8 cellular contexts compared by ENCODE assay signal in the genomic region with DNA sequence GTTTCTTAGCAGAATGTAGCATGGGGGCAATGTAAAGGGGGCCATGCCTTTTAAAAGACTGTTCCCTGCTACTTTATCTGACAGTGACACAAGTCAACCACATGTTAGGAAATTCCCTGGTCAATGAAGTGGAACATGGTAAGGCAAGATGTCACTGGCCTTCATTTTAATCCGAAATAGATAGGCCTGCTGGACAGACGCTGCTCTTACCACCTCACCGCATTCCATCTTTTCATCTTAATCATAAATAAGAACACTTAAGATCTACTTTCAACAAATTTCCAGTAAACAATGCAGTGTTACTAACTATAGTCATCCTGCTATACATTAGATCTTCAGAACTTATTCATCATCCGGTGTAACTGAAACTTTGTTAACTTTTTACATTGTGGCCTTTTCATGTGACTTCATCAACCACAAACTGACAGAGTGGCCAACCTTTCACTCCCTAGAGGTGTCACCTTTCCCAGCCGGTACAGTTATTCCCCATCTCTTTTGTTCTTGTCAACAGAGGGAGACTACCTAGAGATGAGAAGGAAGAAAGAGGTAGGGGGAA. TPM values are rescaled to one million over a fixed set of nuclear protein-coding genes. Genes with fewer than 3 reads are reported as not detected.
A peak's percentile ranks its signal among the peaks of the same experiment; 100 is the strongest.
DNase-seq lines count a peak whose midpoint lies in the region; ATAC-seq, FAIRE-seq and TF ChIP-seq lines count a peak whose summit lies in the region.

No MANE protein-coding gene starts in this region.

- no peak for TF ChIP-seq POLR2A in heart left ventricle (IDR thresholded peaks at IDR 0.05)

- intact Hi-C loops in heart left ventricle (cut with DNase I), result no loop called here

- no peak overlapping the region for H3K27ac Mint-ChIP-seq in osteocyte (ENCODE audit: unreplicated experiment)

- H3K27me3 ChIP-seq in bronchial epithelial cell (ENCODE audit: control insufficient read depth, insufficient read depth, low read length), result no peaks in the 10 kb centered on the region
- no peaks in the 10 kb centered on the region for H3K27me3 ChIP-seq in heart left ventricle

- DNase-seq in GM12865 (ENCODE audit: low read depth), result peak; percentile 78
- DNase-seq in bronchial epithelial cell (ENCODE audit: low read depth), result peak; percentile 50
- DNase-seq in osteocyte (ENCODE audit: extremely low spot score, unreplicated experiment), result no peak
- DNase-seq in medulla oblongata (ENCODE audit: extremely low spot score), result no peak
- no peak for DNase-seq in LoVo (ENCODE audit: low spot score)
- no peak for DNase-seq in heart left ventricle

- ATAC-seq in GM21390 (IDR thresholded peaks at IDR 0.05; ENCODE audit: unreplicated experiment), result peak; percentile 93
- peak; percentile 93 for ATAC-seq in HG03457 (IDR thresholded peaks at IDR 0.05; ENCODE audit: unreplicated experiment)
- ATAC-seq in heart left ventricle, result no peak

- no peaks in the 10 kb centered on the region for H3K9me3 ChIP-seq in heart left ventricle

- TF ChIP-seq CTCF in GM12865 (IDR thresholded peaks at IDR 0.05; ENCODE audit: insufficient read depth, low read depth, low read length, missing control alignments) (no peak), bronchial epithelial cell (IDR thresholded peaks at IDR 0.05; ENCODE audit: insufficient read depth, low read length, severe bottlenecking) (no peak), osteocyte (IDR thresholded peaks at IDR 0.05) (no peak), heart left ventricle (IDR thresholded peaks at IDR 0.05) (no peak)

- H3K4me1 Mint-ChIP-seq in osteocyte (ENCODE audit: unreplicated experiment), result peaks cover 9% of the 10 kb centered on the region

- H3K27me3 Mint-ChIP-seq in osteocyte (ENCODE audit: unreplicated experiment), result no peaks in the 10 kb centered on the region

- peak; percentile 40 for FAIRE-seq in bronchial epithelial cell (lab: Jason Lieb, UNC)

- H3K9me3 Mint-ChIP-seq in osteocyte (ENCODE audit: unreplicated experiment), result no peaks in the 10 kb centered on the region

- H3K36me3 ChIP-seq in bronchial epithelial cell (ENCODE audit: control insufficient read depth, insufficient read depth, low read length) (no peaks in the 10 kb centered on the region), heart left ventricle (no peaks in the 10 kb centered on the region)

- peaks cover 0 to 4% (median 0%) of the 10 kb centered on the region in 12 donors for H3K4me1 ChIP-seq in heart left ventricle

- H3K36me3 Mint-ChIP-seq in osteocyte (ENCODE audit: unreplicated experiment), result no peaks in the 10 kb centered on the region

- 67 to 85% (median 79%) methylated on average over 5 of the region's 5 CpGs for WGBS in heart left ventricle, 4 donors

- H3K4me3 ChIP-seq in GM12865 (ENCODE audit: low read depth, low read length) (peak overlapping the region; percentile 23; the same call in 1 of the 2 replicates), bronchial epithelial cell (ENCODE audit: low read depth, low read length) (no peak overlapping the region), heart left ventricle (no peak overlapping the region)

- no peak overlapping the region for H3K4me3 Mint-ChIP-seq in osteocyte (ENCODE audit: unreplicated experiment)

- no peak overlapping the region for H3K27ac ChIP-seq in heart left ventricle

RNA-seq across cellular contexts. Expression of a gene that starts 15.6 kb away (rescaled TPM):
- total RNA-seq in bronchial epithelial cell (under 0.01 TPM in 1 of 2 replicates, not detected in the other), osteocyte (not detected in 2 replicates), heart left ventricle (10 to 100 TPM in 1 of 9 donors, 1 to 10 TPM in 8; 2.1 to 11.5 (median 3.3) TPM)
- polyA plus RNA-seq in heart left ventricle, result 1 to 10 TPM in 1 of 2 donors, under 1 TPM in 1; 0.18 to 1.9 TPM

Comparison
In these comparisons a context has a peak if more than half of its experiments do, and no peak if none do; other contexts are left out.
1. DNase-seq: peak in GM12865 (single experiment) and bronchial epithelial cell (single experiment); none in osteocyte (single experiment), medulla oblongata (single experiment), LoVo (single experiment) and heart left ventricle (0 of 5).
2. ATAC-seq: peak in GM21390 (single experiment) and HG03457 (single experiment); none in heart left ventricle (0 of 4).